24 cellular contexts compared by ENCODE assay signal in genomic region chr20:3164763-3165410, GRCh38. TPM values are rescaled to one million over a fixed set of nuclear protein-coding genes. Genes with fewer than 3 reads are reported as not detected.
DNase-seq lines count a peak whose midpoint lies in the region; ATAC-seq lines count a peak whose summit lies in the region.
"Had no signal": no experiment of that assay in that cellular context is flagged by ENCODE, and none has a peak within 500 bp of the region (broad histone marks: within the 10 kb centered on the region; RNA-seq: fewer than 3 reads in every experiment).

No MANE protein-coding gene starts in this region.

- H3K9ac ChIP-seq in neuronal stem cell (ENCODE audit: low read depth, low read length, poor library complexity): no peak overlapping the region

- no peak overlapping the region for H3K23ac ChIP-seq in neuronal stem cell (ENCODE audit: low read depth, low read length, poor library complexity)

- H3K9me3 ChIP-seq in T-helper 17 cell (ENCODE audit: control insufficient read depth, low read length, poor library complexity, severe bottlenecking) (no peaks in the 10 kb centered on the region), neuronal stem cell (replicated peaks in 1 of 2; ENCODE audit: control insufficient read depth in 2 of 2, insufficient read depth in 1 of 2, low read depth in 1 of 2, low read length in 2 of 2) (peaks cover 0 to 2% of the 10 kb centered on the region in 2 donors)
- H3K9me3 ChIP-seq: ascending aorta, colonic mucosa, gastrocnemius medialis, lower lobe of right lung, SJCRH30, tibial artery had no signal

- no peak overlapping the region for H2BK120ac ChIP-seq in neuronal stem cell (ENCODE audit: low read depth, low read length)

- H3K18ac ChIP-seq in neuronal stem cell (ENCODE audit: low read length): no peak overlapping the region

- H2BK5ac ChIP-seq in neuronal stem cell (ENCODE audit: low read length): peak overlapping the region; percentile 20

- no peak overlapping the region for H2AK5ac ChIP-seq in neuronal stem cell (ENCODE audit: low read depth, low read length)

- H3K14ac ChIP-seq in neuronal stem cell (ENCODE audit: low read length): no peak overlapping the region

- no CpG with 5 or more reads among the region's 41 CpGs for WGBS in neuronal stem cell (ENCODE audit: extremely low coverage in 2 of 2, insufficient read length in 2 of 2, insufficient replicate concordance in 1 of 2), 2 donors

- no peak for ATAC-seq in T-helper 17 cell
- no peak for ATAC-seq in GM18870 (IDR thresholded peaks at IDR 0.05; ENCODE audit: unreplicated experiment)
- ATAC-seq: activated CD8-positive, alpha-beta memory T cell treated with anti-CD3 and anti-CD28 coated beads, Interleukin-2, amount 10 ng/mL, durations not matched to agents 7 days and 5 days; gastrocnemius medialis; lower lobe of right lung had no signal

- H3K4me3 Mint-ChIP-seq in T-helper 17 cell: peak overlapping the region; percentile 33
- H3K4me3 Mint-ChIP-seq: activated CD8-positive, alpha-beta memory T cell treated with anti-CD3 and anti-CD28 coated beads, Interleukin-2, amount 10 ng/mL, durations not matched to agents 7 days and 5 days; H9; nephron progenitor cell had no signal

- H2AFZ ChIP-seq in neuronal stem cell (ENCODE audit: low read length): no peak overlapping the region

- H3K79me1 ChIP-seq in neuronal stem cell (ENCODE audit: low read depth, low read length): peaks cover 7% of the 10 kb centered on the region

- H4K91ac ChIP-seq in neuronal stem cell (ENCODE audit: low read depth, low read length, poor library complexity): no peak overlapping the region

- H3K4me2 ChIP-seq in neuronal stem cell (ENCODE audit: insufficient read depth, low read length, poor library complexity, severe bottlenecking): no peak overlapping the region

- no peak overlapping the region for H2BK15ac ChIP-seq in neuronal stem cell (ENCODE audit: low read length)

- peak; percentile 71 for DNase-seq in DMS 273 (lab: John Stamatoyannopoulos, UW; ENCODE audit: unreplicated experiment)
- DNase-seq in DMS 273 treated with DMSO at 0.1 percent for 48 hours (lab: John Stamatoyannopoulos, UW): no peak
- peak; percentile 25 for DNase-seq in DMS79 treated with DMSO at 0.1 percent for 48 hours (lab: John Stamatoyannopoulos, UW)
- DNase-seq in T-helper 17 cell: no peak
- no peak for DNase-seq in neuronal stem cell (ENCODE audit: low spot score)
- no peak for DNase-seq in SW 1271 (lab: John Stamatoyannopoulos, UW)
- DNase-seq in activated gamma-delta T cell (lab: John Stamatoyannopoulos, UW): no peak
- DNase-seq: activated CD4-positive, CD25-positive, alpha-beta regulatory T cell treated with anti-CD3 and anti-CD28 coated beads, Interleukin-2, amount 50 U/mL, for 72 hours; activated CD8-positive, alpha-beta memory T cell treated with anti-CD3 and anti-CD28 coated beads, Interleukin-2, amount 10 ng/mL, durations not matched to agents 7 days and 5 days; activated gamma-delta T cell treated with Interleukin-2 at 50 U/mL for 16 hours; colonic mucosa; gastrocnemius medialis; H9; KBM-7; NCI-H1048; NCI-H2227 treated with DMSO at 0.1 percent for 48 hours; nephron progenitor cell had no signal

- no peak overlapping the region for H2BK12ac ChIP-seq in neuronal stem cell (ENCODE audit: low read length)

- H3K4me1 Mint-ChIP-seq in T-helper 17 cell: peaks cover 8% of the 10 kb centered on the region

- H4K8ac ChIP-seq in neuronal stem cell (ENCODE audit: low read depth, low read length): no peak overlapping the region

- no peaks in the 10 kb centered on the region for H3K36me3 Mint-ChIP-seq in T-helper 17 cell (ENCODE audit: low read depth)
- H3K36me3 Mint-ChIP-seq: activated CD8-positive, alpha-beta memory T cell treated with anti-CD3 and anti-CD28 coated beads, Interleukin-2, amount 10 ng/mL, durations not matched to agents 7 days and 5 days had no signal

- peaks cover 18% of the 10 kb centered on the region for H3K27me3 Mint-ChIP-seq in T-helper 17 cell

- H3K4ac ChIP-seq in neuronal stem cell (ENCODE audit: low read length): no peak overlapping the region

- peaks cover 0 to 13% (median 0%) of the 10 kb centered on the region in 3 experiments for H3K27me3 ChIP-seq in neuronal stem cell (ENCODE audit: control insufficient read depth in 3 of 3, insufficient read depth in 3 of 3, low read depth in 1 of 3, low read length in 3 of 3)
- H3K27me3 ChIP-seq: ascending aorta, colonic mucosa, gastrocnemius medialis, SJCRH30 had no signal

- no peak overlapping the region for H3K27ac Mint-ChIP-seq in T-helper 17 cell
- H3K27ac Mint-ChIP-seq: activated CD8-positive, alpha-beta memory T cell treated with anti-CD3 and anti-CD28 coated beads, Interleukin-2, amount 10 ng/mL, durations not matched to agents 7 days and 5 days; H9; nephron progenitor cell had no signal

- H3K4me1 ChIP-seq in neuronal stem cell (ENCODE audit: control insufficient read depth in 2 of 2, insufficient read depth in 1 of 2, low read depth in 1 of 2, low read length in 2 of 2): peaks cover 0 to 3% of the 10 kb centered on the region in 2 donors
- H3K4me1 ChIP-seq: ascending aorta, colonic mucosa had no signal

- H3K4me3 ChIP-seq in neuronal stem cell (ENCODE audit: low read length in 2 of 2): no peak overlapping the region
- H3K4me3 ChIP-seq: ascending aorta, colonic mucosa, lower lobe of right lung, SJCRH30 had no signal

- no peak overlapping the region for H3K27ac ChIP-seq in neuronal stem cell (replicated peaks; ENCODE audit: low read length)
- H3K27ac ChIP-seq: 22Rv1, ascending aorta, colonic mucosa, epithelial cell of prostate, gastrocnemius medialis, lower lobe of right lung, SJCRH30, tibial artery had no signal

- H3K36me3 ChIP-seq in neuronal stem cell (replicated peaks in 1 of 2; ENCODE audit: control insufficient read depth in 2 of 2, insufficient read depth in 2 of 2, low read length in 2 of 2): no peaks in the 10 kb centered on the region
- H3K36me3 ChIP-seq: ascending aorta, colonic mucosa, gastrocnemius medialis, lower lobe of right lung, SJCRH30 had no signal

RNA-seq across cellular contexts. Expression of gene FASTKD5, which starts 5.2 kb away (rescaled TPM):
- total RNA-seq in T-helper 17 cell: 10 to 100 TPM; 21.0 to 34.2 TPM
- polyA plus RNA-seq in neuronal stem cell (2013, experiment 1 of 2): 6.6 TPM
- polyA plus RNA-seq in neuronal stem cell (2013, experiment 2 of 2): 6.4 TPM

RNA-seq across cellular contexts. Expression of gene UBOX5, which starts 5.2 kb away (rescaled TPM):
- 1 to 10 TPM; 7.0 to 8.2 TPM for total RNA-seq in T-helper 17 cell
- polyA plus RNA-seq in neuronal stem cell (2013, experiment 1 of 2): 4.5 TPM
- 4.4 TPM for polyA plus RNA-seq in neuronal stem cell (2013, experiment 2 of 2)

RNA-seq across cellular contexts. Expression of gene LZTS3, which starts 8.5 kb away (rescaled TPM):
- 10 to 100 TPM; 15.7 to 19.1 TPM for total RNA-seq in T-helper 17 cell
- 8.4 TPM for polyA plus RNA-seq in neuronal stem cell (2013, experiment 1 of 2)
- 8.7 TPM for polyA plus RNA-seq in neuronal stem cell (2013, experiment 2 of 2)

RNA-seq across cellular contexts. Expression of gene DDRGK1, which starts 39.6 kb away (rescaled TPM):
- total RNA-seq in T-helper 17 cell: 10 to 100 TPM; 43.7 to 45.6 TPM
- 29.3 TPM for polyA plus RNA-seq in neuronal stem cell (2013, experiment 1 of 2)
- 30.0 TPM for polyA plus RNA-seq in neuronal stem cell (2013, experiment 2 of 2)

RNA-seq across cellular contexts. Expression of gene ITPA, which starts 44.4 kb away (rescaled TPM):
- 10 to 100 TPM; 39.5 to 41.4 TPM for total RNA-seq in T-helper 17 cell
- 31.8 TPM for polyA plus RNA-seq in neuronal stem cell (2013, experiment 1 of 2)
- 32.2 TPM for polyA plus RNA-seq in neuronal stem cell (2013, experiment 2 of 2)

Comparison
In these comparisons a context has a peak if more than half of its experiments do, and no peak if none do; other contexts are left out.
1. DNase-seq: peak in DMS 273 (single experiment) and DMS79 treated with DMSO at 0.1 percent for 48 hours (single experiment); none in DMS 273 treated with DMSO at 0.1 percent for 48 hours (single experiment), T-helper 17 cell (0 of 3), neuronal stem cell (single experiment), SW 1271 (0 of 2) and activated gamma-delta T cell (single experiment).